14 cellular contexts compared by ENCODE assay signal in the genomic region with DNA sequence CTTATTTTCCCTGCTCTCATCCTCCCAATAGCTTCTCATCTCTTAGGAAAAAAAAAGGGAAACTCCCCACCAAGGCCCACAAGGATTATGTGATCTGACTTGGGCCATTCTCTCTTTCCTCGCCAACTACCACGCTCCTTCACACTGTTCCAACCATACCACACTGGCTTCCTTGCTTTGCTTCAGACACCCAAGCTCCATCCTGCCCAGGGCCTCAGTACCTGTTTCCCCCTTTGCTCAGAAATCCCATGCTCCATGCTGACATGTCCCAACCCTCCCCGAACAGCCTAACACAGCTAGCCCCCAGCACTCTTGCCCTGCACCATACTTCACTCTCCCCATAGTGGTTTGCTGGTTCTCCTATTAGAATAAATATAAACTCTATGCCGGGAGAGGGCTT. TPM values are rescaled to one million over a fixed set of nuclear protein-coding genes. Genes with fewer than 3 reads are reported as not detected.
"Had no signal": no experiment of that assay in that cellular context is flagged by ENCODE, and none has a peak within 500 bp of the region (broad histone marks: within the 10 kb centered on the region; RNA-seq: fewer than 3 reads in every experiment).

No MANE protein-coding gene starts in this region.

- H3K27me3 ChIP-seq: ascending aorta, SJSA1, testis had no signal

- ATAC-seq: effector memory CD8-positive, alpha-beta T cell; natural killer cell treated with Interleukin-12 subunit alpha and Interleukin-12 subunit beta and Interleukin-15 and Interleukin-18, amount 100 ng/mL, for 72 hours had no signal

- DNase-seq: activated CD4-positive, alpha-beta T cell treated with anti-CD3 and anti-CD28 coated beads for 4 hours; activated effector memory CD4-positive, alpha-beta T cell treated with anti-CD3 and anti-CD28 coated beads, Interleukin-2, amount 50 U/mL, for 16 hours; activated naive CD8-positive, alpha-beta T cell treated with anti-CD3 and anti-CD28 coated beads, Interleukin-2, amount 10 ng/mL, durations not matched to agents 7 days and 5 days; activated T-cell treated with anti-CD3 and anti-CD28 coated beads, Interleukin-2, amount 50 U/mL, for 24 hours; cortex of kidney; effector memory CD8-positive, alpha-beta T cell had no signal

- H3K36me3 ChIP-seq: ascending aorta, SJSA1 had no signal

- H3K4me3 ChIP-seq: ascending aorta, SJSA1, smooth muscle cell, testis had no signal

- H3K27ac ChIP-seq: ascending aorta, SJSA1 had no signal

- H3K9me3 ChIP-seq: ascending aorta, SJSA1, testis had no signal

RNA-seq across cellular contexts. Expression of gene MAB21L3, which starts 39.2 kb away (rescaled TPM):
- total RNA-seq: activated naive CD8-positive, alpha-beta T cell treated with anti-CD3 and anti-CD28 coated beads, Interleukin-2, amount 10 ng/mL, durations not matched to agents 7 days and 5 days; ascending aorta; lung microvascular endothelial cell; natural killer cell treated with Interleukin-12 subunit alpha and Interleukin-12 subunit beta and Interleukin-15 and Interleukin-18, amount 100 ng/mL, for 72 hours; progenitor cell of endocrine pancreas; SJSA1 had no signal
- polyA plus RNA-seq: right cardiac atrium had no signal
